Comparison of ENCODE assay signal across 15 cellular contexts in the genomic region with DNA sequence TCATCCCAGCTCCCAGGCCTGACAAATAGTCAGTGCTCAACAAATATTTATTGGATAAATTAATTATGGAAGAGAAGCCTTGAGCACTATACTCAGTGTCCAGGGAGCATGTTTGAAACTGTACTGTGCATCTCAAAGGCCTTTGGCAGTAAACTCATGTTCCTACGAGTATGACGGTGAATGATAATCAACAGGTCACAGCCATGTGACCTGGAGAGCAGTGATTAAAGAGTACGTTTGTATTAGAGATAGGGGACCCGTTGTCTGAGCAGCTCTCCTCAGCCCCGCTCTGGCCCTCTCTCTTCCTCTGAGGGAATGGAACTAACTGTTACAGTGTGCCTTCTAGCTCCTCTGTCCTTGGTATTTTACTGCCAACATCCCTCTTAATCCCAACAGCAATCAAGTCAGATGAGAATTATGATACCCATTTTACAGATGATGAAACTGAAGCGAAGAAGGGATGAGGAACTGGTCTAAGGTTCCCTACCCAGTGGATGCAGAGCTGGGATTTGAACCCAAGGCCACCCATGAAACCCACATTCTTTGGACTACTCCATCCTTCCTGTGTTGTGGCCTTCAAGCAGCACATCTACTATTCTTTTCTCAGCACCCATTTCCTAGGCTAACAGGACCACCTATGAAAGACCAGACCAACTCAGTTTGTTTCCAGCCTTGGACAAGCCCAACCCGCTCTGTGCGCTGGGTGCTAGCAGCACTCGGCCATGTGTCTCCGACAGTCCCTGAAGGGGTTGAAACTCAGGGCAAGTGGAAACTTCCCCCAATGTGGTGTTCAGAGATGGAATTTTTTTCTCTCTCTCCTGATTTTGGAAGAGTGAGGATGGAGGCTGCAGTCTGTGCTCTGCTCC.
"Had no signal": no experiment of that assay in that cellular context is flagged by ENCODE, and none has a peak within 500 bp of the region (broad histone marks: within the 10 kb centered on the region; RNA-seq: fewer than 3 reads in every experiment).

No MANE protein-coding gene starts in this region.

- H3K27me3 Mint-ChIP-seq: T-helper 17 cell had no signal

- H3K4me3 Mint-ChIP-seq: activated naive CD4-positive, alpha-beta T cell treated with anti-CD3 and anti-CD28 coated beads, Interleukin-2, amount 10 ng/mL, durations not matched to agents 7 days and 5 days; stimulated activated effector memory CD8-positive, alpha-beta T cell treated with anti-CD3 and anti-CD28 coated beads, Interleukin-12 subunit alpha, Interleukin-12 subunit beta, amount 100 ng/mL, for 72 hours; T-helper 17 cell had no signal

- H3K9me3 Mint-ChIP-seq: activated naive CD4-positive, alpha-beta T cell treated with anti-CD3 and anti-CD28 coated beads, Interleukin-2, amount 10 ng/mL, durations not matched to agents 7 days and 5 days; activated T-helper 2 cell treated with anti-CD3 and anti-CD28 coated beads, Interferon-gamma antibody, Interleukin-2, Interleukin-4, amounts not matched to agents 10 μg/mL and 5 μg/mL and 100 μg/mL, durations not matched to agents 14 hours and 24 hours and 36 hours; stimulated activated effector memory CD8-positive, alpha-beta T cell treated with anti-CD3 and anti-CD28 coated beads, Interleukin-12 subunit alpha, Interleukin-12 subunit beta, amount 100 ng/mL, for 72 hours had no signal

- ATAC-seq: stimulated activated effector memory CD8-positive, alpha-beta T cell treated with anti-CD3 and anti-CD28 coated beads, Interleukin-12 subunit alpha, Interleukin-12 subunit beta, amount 100 ng/mL, for 72 hours; T-helper 17 cell had no signal

- DNase-seq: activated CD4-positive, alpha-beta T cell treated with anti-CD3 and anti-CD28 coated beads, Interleukin-2, amount 50 U/mL, for 1 hour; activated CD4-positive, CD25-positive, alpha-beta regulatory T cell; activated naive CD4-positive, alpha-beta T cell treated with anti-CD3 and anti-CD28 coated beads, Interleukin-2, amount 10 ng/mL, durations not matched to agents 7 days and 5 days; adrenal gland; central memory CD4-positive, alpha-beta T cell; effector CD4-positive, alpha-beta T cell; left colon; mammary epithelial cell; retina; small intestine; T-helper 17 cell; tibial artery had no signal

- H3K4me3 ChIP-seq: adrenal gland, coronary artery, tibial artery had no signal

- H3K9me3 ChIP-seq: adrenal gland, tibial artery had no signal

- H3K27ac ChIP-seq: tibial artery had no signal

- H3K27me3 ChIP-seq: adrenal gland, tibial artery had no signal

- FAIRE-seq: small intestine had no signal

- H3K27ac Mint-ChIP-seq: activated naive CD4-positive, alpha-beta T cell treated with anti-CD3 and anti-CD28 coated beads, Interleukin-2, amount 10 ng/mL, durations not matched to agents 7 days and 5 days; activated T-helper 2 cell treated with anti-CD3 and anti-CD28 coated beads, Interferon-gamma antibody, Interleukin-2, Interleukin-4, amounts not matched to agents 10 μg/mL and 5 μg/mL and 100 μg/mL, durations not matched to agents 14 hours and 24 hours and 36 hours; stimulated activated effector memory CD8-positive, alpha-beta T cell treated with anti-CD3 and anti-CD28 coated beads, Interleukin-12 subunit alpha, Interleukin-12 subunit beta, amount 100 ng/mL, for 72 hours; T-helper 17 cell had no signal

- H3K36me3 ChIP-seq: adrenal gland, tibial artery had no signal

- H3K36me3 Mint-ChIP-seq: activated naive CD4-positive, alpha-beta T cell treated with anti-CD3 and anti-CD28 coated beads, Interleukin-2, amount 10 ng/mL, durations not matched to agents 7 days and 5 days; stimulated activated effector memory CD8-positive, alpha-beta T cell treated with anti-CD3 and anti-CD28 coated beads, Interleukin-12 subunit alpha, Interleukin-12 subunit beta, amount 100 ng/mL, for 72 hours had no signal
